In the genomic region with DNA sequence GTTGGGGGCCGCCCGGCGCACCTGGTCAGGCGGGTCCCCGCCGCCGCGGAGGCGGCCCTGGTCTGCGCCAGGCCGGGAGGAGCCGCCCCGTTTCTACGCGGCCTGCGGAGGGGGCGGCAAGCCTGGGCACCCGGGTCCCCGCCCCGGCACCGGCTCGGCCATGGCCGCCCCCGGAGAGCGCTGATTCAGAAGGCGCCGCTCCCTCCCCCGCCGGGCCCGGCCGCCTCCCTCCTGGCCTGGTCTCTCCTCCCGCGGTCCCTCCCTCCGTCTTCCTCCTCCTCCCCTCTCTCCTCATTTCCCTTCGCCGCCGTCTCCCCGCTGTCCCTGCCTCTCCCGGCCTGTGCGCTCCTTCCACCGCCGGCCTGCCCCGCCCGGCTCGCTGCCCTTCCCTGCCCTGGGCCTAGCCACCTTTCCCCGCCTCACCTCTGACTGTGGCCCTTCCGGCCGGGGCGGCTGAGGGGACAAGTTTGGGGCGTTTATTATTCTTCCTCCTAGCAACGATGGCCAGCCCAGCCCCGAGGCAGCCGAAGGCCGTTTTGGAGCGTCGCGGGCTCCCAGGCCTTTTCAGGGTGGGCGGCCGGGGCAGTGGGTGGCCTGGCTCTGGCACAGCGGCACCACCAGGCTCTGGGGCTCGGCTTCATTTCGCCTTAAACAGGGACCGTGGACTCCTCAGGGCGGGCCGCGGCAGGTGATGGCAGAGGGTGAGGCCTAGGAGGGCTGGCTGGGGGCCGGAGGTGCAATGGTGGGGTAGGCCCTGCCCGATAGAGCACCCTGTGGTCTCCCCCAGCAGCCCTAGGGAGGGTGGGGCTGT, we compare ENCODE assay signal across 1 cellular context.
TF ChIP-seq lines count a peak whose summit lies in the region.

No MANE protein-coding gene starts in this region.

TF ChIP-seq in HepG2, 621 proteins besides CTCF, POLR2A, EP300 and RAD21 (continued from another document and continues in another):
- TF ChIP-seq, protein P1, sequence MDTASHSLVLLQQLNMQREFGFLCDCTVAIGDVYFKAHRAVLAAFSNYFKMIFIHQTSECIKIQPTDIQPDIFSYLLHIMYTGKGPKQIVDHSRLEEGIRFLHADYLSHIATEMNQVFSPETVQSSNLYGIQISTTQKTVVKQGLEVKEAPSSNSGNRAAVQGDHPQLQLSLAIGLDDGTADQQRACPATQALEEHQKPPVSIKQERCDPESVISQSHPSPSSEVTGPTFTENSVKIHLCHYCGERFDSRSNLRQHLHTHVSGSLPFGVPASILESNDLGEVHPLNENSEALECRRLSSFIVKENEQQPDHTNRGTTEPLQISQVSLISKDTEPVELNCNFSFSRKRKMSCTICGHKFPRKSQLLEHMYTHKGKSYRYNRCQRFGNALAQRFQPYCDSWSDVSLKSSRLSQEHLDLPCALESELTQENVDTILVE (CRISPR knock-in tag; IDR thresholded peaks at IDR 0.05): peak; percentile 45; the same call in 1 of the 2 replicates
- TF ChIP-seq HNRNPL (IDR thresholded peaks at IDR 0.05; ENCODE audit: low read depth, low read length) (0 out of 2 replicates have a peak, but pooled peaks have one; percentile 49), MYC (CRISPR knock-in tag; IDR thresholded peaks at IDR 0.05; ENCODE audit: borderline replicate concordance) (peak; percentile 28; the same call in 1 of the 2 replicates), NR1H2 (CRISPR knock-in tag; IDR thresholded peaks at IDR 0.05; ENCODE audit: borderline replicate concordance, low read depth) (no peak), CAMTA2 (CRISPR knock-in tag; IDR thresholded peaks at IDR 0.05; ENCODE audit: borderline replicate concordance) (no peak), ASH2L (IDR thresholded peaks at IDR 0.05; ENCODE audit: insufficient read length, low read depth, low read length) (peak; percentile 37), RFXAP (CRISPR knock-in tag; IDR thresholded peaks at IDR 0.05; ENCODE audit: borderline replicate concordance) (0 out of 2 replicates have a peak, but pooled peaks have one; percentile 26), ZNF143 (CRISPR knock-in tag; IDR thresholded peaks at IDR 0.05) (0 out of 2 replicates have a peak, but pooled peaks have one; percentile 18), PCBP1 (IDR thresholded peaks at IDR 0.05; ENCODE audit: borderline replicate concordance, low read depth, low read length) (0 out of 2 replicates have a peak, but pooled peaks have one; percentile 48), ELK4 (CRISPR knock-in tag; IDR thresholded peaks at IDR 0.05; ENCODE audit: borderline replicate concordance) (no peak), ZKSCAN8 (CRISPR knock-in tag; IDR thresholded peaks at IDR 0.05; ENCODE audit: borderline replicate concordance) (no peak), ZFY (CRISPR knock-in tag; IDR thresholded peaks at IDR 0.05) (peak; percentile 80), ZNF598 (CRISPR knock-in tag; IDR thresholded peaks at IDR 0.05; ENCODE audit: borderline replicate concordance) (no peak), PHF20 (CRISPR knock-in tag; IDR thresholded peaks at IDR 0.05) (no peak), KLF15 (CRISPR knock-in tag; IDR thresholded peaks at IDR 0.05; ENCODE audit: borderline replicate concordance) (0 out of 2 replicates have a peak, but pooled peaks have one; percentile 20), ZFP91 (CRISPR knock-in tag; IDR thresholded peaks at IDR 0.05; ENCODE audit: borderline replicate concordance) (peak; percentile 37; the same call in 1 of the 2 replicates), IRX3 (CRISPR knock-in tag; IDR thresholded peaks at IDR 0.05; ENCODE audit: borderline replicate concordance, low read depth) (no peak), ZNF678 (CRISPR knock-in tag; IDR thresholded peaks at IDR 0.05) (no peak), GATAD2A (CRISPR knock-in tag; IDR thresholded peaks at IDR 0.05) (peak; percentile 15; the same call in 1 of the 2 replicates), ZFX (CRISPR knock-in tag; IDR thresholded peaks at IDR 0.05; ENCODE audit: low read depth) (peak; percentile 92), RBFOX2 (IDR thresholded peaks at IDR 0.05; ENCODE audit: low read depth, low read length) (peak; percentile 49), HNRNPK (IDR thresholded peaks at IDR 0.05; ENCODE audit: low read depth, low read length, poor library complexity, severe bottlenecking) (peak; percentile 64), PHF8 (CRISPR knock-in tag; IDR thresholded peaks at IDR 0.05) (peak; percentile 76), TAF1 (CRISPR knock-in tag; IDR thresholded peaks at IDR 0.05) (peak; percentile 43; the same call in 1 of the 2 replicates), YY1 (IDR thresholded peaks at IDR 0.05; ENCODE audit: insufficient read depth, insufficient replicate concordance, low read depth, low read length) (peak; percentile 24), CHCHD3 (CRISPR knock-in tag; IDR thresholded peaks at IDR 0.05) (0 out of 2 replicates have a peak, but pooled peaks have one; percentile 28), RBM39 (IDR thresholded peaks at IDR 0.05; ENCODE audit: low read depth, low read length, poor library complexity, severe bottlenecking) (peak; percentile 33), ZFP1 (CRISPR knock-in tag; IDR thresholded peaks at IDR 0.05) (no peak), UBTF (CRISPR knock-in tag; IDR thresholded peaks at IDR 0.05) (peak; percentile 81), U2AF1 (optimal IDR thresholded peaks at IDR 0.05; ENCODE audit: low read depth, low read length) (peak; percentile 79), SAP130 (CRISPR knock-in tag; IDR thresholded peaks at IDR 0.05; ENCODE audit: low read depth) (peak; percentile 64), ZNF883 (CRISPR knock-in tag; IDR thresholded peaks at IDR 0.05; ENCODE audit: not compliant biosample characterization) (peak; percentile 17), SALL1 (CRISPR knock-in tag; IDR thresholded peaks at IDR 0.05) (peak; percentile 22; the same call in 1 of the 2 replicates), GABPB1 (CRISPR knock-in tag; IDR thresholded peaks at IDR 0.05) (peak; percentile 61; the same call in 1 of the 2 replicates), ZNF563 (CRISPR knock-in tag; IDR thresholded peaks at IDR 0.05) (peak; percentile 62; the same call in 1 of the 2 replicates), ZNF296 (CRISPR knock-in tag; conservative IDR thresholded peaks at IDR 0.05) (0 out of 2 replicates have a peak, but pooled peaks have one; percentile 39), ZNF766 (CRISPR knock-in tag; IDR thresholded peaks at IDR 0.05; ENCODE audit: borderline replicate concordance) (0 out of 2 replicates have a peak, but pooled peaks have one; percentile 44), HNRNPLL (IDR thresholded peaks at IDR 0.05; ENCODE audit: low read depth, low read length, poor library complexity, severe bottlenecking) (peak; percentile 43), KDM5B (CRISPR knock-in tag; IDR thresholded peaks at IDR 0.05; ENCODE audit: borderline replicate concordance) (0 out of 2 replicates have a peak, but pooled peaks have one; percentile 37), ZNF839 (CRISPR knock-in tag; IDR thresholded peaks at IDR 0.05; ENCODE audit: borderline replicate concordance) (no peak), HMGA1 (CRISPR knock-in tag; conservative IDR thresholded peaks at IDR 0.05) (no peak), SPEN (CRISPR knock-in tag; IDR thresholded peaks at IDR 0.05; ENCODE audit: low read depth) (peak; percentile 62), ETV5 (CRISPR knock-in tag; IDR thresholded peaks at IDR 0.05; ENCODE audit: borderline replicate concordance) (peak; percentile 21; the same call in 1 of the 2 replicates), TCF12 (IDR thresholded peaks at IDR 0.05) (no peak), TCF12 (CRISPR knock-in tag; IDR thresholded peaks at IDR 0.05) (no peak), ZNF550 (CRISPR knock-in tag; IDR thresholded peaks at IDR 0.05; ENCODE audit: borderline replicate concordance) (no peak)
- TF ChIP-seq, protein P2, sequence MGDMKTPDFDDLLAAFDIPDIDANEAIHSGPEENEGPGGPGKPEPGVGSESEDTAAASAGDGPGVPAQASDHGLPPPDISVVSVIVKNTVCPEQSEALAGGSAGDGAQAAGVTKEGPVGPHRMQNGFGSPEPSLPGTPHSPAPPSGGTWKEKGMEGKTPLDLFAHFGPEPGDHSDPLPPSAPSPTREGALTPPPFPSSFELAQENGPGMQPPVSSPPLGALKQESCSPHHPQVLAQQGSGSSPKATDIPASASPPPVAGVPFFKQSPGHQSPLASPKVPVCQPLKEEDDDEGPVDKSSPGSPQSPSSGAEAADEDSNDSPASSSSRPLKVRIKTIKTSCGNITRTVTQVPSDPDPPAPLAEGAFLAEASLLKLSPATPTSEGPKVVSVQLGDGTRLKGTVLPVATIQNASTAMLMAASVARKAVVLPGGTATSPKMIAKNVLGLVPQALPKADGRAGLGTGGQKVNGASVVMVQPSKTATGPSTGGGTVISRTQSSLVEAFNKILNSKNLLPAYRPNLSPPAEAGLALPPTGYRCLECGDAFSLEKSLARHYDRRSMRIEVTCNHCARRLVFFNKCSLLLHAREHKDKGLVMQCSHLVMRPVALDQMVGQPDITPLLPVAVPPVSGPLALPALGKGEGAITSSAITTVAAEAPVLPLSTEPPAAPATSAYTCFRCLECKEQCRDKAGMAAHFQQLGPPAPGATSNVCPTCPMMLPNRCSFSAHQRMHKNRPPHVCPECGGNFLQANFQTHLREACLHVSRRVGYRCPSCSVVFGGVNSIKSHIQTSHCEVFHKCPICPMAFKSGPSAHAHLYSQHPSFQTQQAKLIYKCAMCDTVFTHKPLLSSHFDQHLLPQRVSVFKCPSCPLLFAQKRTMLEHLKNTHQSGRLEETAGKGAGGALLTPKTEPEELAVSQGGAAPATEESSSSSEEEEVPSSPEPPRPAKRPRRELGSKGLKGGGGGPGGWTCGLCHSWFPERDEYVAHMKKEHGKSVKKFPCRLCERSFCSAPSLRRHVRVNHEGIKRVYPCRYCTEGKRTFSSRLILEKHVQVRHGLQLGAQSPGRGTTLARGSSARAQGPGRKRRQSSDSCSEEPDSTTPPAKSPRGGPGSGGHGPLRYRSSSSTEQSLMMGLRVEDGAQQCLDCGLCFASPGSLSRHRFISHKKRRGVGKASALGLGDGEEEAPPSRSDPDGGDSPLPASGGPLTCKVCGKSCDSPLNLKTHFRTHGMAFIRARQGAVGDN (CRISPR knock-in tag; IDR thresholded peaks at IDR 0.05): peak; percentile 79
- TF ChIP-seq, protein P3, sequence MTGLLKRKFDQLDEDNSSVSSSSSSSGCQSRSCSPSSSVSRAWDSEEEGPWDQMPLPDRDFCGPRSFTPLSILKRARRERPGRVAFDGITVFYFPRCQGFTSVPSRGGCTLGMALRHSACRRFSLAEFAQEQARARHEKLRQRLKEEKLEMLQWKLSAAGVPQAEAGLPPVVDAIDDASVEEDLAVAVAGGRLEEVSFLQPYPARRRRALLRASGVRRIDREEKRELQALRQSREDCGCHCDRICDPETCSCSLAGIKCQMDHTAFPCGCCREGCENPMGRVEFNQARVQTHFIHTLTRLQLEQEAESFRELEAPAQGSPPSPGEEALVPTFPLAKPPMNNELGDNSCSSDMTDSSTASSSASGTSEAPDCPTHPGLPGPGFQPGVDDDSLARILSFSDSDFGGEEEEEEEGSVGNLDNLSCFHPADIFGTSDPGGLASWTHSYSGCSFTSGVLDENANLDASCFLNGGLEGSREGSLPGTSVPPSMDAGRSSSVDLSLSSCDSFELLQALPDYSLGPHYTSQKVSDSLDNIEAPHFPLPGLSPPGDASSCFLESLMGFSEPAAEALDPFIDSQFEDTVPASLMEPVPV (CRISPR knock-in tag; IDR thresholded peaks at IDR 0.05): 0 out of 2 replicates have a peak, but pooled peaks have one; percentile 24
- TF ChIP-seq, protein P4, sequence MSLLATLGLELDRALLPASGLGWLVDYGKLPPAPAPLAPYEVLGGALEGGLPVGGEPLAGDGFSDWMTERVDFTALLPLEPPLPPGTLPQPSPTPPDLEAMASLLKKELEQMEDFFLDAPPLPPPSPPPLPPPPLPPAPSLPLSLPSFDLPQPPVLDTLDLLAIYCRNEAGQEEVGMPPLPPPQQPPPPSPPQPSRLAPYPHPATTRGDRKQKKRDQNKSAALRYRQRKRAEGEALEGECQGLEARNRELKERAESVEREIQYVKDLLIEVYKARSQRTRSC (CRISPR knock-in tag; IDR thresholded peaks at IDR 0.05; ENCODE audit: low read depth): no peak
- TF ChIP-seq, protein P5, sequence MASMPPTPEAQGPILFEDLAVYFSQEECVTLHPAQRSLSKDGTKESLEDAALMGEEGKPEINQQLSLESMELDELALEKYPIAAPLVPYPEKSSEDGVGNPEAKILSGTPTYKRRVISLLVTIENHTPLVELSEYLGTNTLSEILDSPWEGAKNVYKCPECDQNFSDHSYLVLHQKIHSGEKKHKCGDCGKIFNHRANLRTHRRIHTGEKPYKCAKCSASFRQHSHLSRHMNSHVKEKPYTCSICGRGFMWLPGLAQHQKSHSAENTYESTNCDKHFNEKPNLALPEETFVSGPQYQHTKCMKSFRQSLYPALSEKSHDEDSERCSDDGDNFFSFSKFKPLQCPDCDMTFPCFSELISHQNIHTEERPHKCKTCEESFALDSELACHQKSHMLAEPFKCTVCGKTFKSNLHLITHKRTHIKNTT (CRISPR knock-in tag; IDR thresholded peaks at IDR 0.05): no peak
